In the genomic region with DNA sequence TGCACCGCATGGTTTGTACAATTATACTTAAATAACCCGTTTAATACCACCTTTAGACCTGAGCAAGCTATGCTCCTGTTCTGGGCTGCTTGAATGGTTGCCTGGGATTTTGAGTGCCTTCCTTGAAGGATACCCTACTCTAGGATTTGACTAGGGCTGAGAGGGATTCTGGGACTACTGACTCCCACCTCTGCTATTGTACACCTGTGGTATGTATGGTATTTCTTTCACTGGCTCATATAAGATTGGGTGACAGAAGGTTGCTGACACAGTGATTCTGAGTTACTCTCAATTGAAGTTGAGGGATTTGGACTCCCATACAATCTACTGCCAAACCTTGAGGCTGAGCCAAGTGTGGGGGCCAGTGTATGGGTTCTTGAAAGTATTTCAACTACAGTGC, we compare ENCODE assay signal across 20 cellular contexts.
DNase-seq lines count a peak whose midpoint lies in the region; ATAC-seq and TF ChIP-seq lines count a peak whose summit lies in the region.
"Had no signal": no experiment of that assay in that cellular context is flagged by ENCODE, and none has a peak within 500 bp of the region (broad histone marks: within the 10 kb centered on the region; RNA-seq: fewer than 3 reads in every experiment).

No MANE protein-coding gene starts in this region.

- CTCF ChIA-PET in WTC11 (lab: Charles Lee), result no interaction called here

- H3K36me3 Mint-ChIP-seq in GM23338 (ENCODE audit: low read depth), result peaks cover 28% of the 10 kb centered on the region
- H3K36me3 Mint-ChIP-seq in WTC11, result peaks cover 33% of the 10 kb centered on the region
- no peaks in the 10 kb centered on the region for H3K36me3 Mint-ChIP-seq in neural progenitor cell
- H3K36me3 Mint-ChIP-seq in activated T-helper 17 cell treated with anti-CD3 and anti-CD28 coated beads, Interleukin-2, amount 50 U/mL, for 72 hours (ENCODE audit: low read depth), result no peaks in the 10 kb centered on the region
- H3K36me3 Mint-ChIP-seq: CD14-positive monocyte had no signal

- POLR2A ChIA-PET in WTC11 (lab: Charles Lee), result no interaction called here

- H3K9me3 ChIP-seq in neural progenitor cell (ENCODE audit: low read depth), result no peaks in the 10 kb centered on the region

- H3K4me1 Mint-ChIP-seq in GM23338 (peaks cover 4% of the 10 kb centered on the region; the same call in 2 of the 3 replicates), WTC11 (peaks cover 13% of the 10 kb centered on the region), neural progenitor cell (no peaks in the 10 kb centered on the region)
- H3K4me1 Mint-ChIP-seq in activated T-helper 17 cell treated with anti-CD3 and anti-CD28 coated beads, Interleukin-2, amount 50 U/mL, for 72 hours, result no peaks in the 10 kb centered on the region
- H3K4me1 Mint-ChIP-seq: CD14-positive monocyte; CD8-positive, alpha-beta memory T cell had no signal

- H3K36me3 ChIP-seq in GM23338 (ENCODE audit: insufficient read depth) (peaks cover 5% of the 10 kb centered on the region; the same call in 1 of the 2 replicates), neural progenitor cell (no peaks in the 10 kb centered on the region)
- H3K36me3 ChIP-seq: BE2C; BLaER1 treated with 17β-estradiol and CSF1 and Interleukin-3, amounts not matched to agents 10 nM and 100 nM had no signal

- H3K9ac ChIP-seq in neural progenitor cell, result no peak overlapping the region
- H3K9ac ChIP-seq: BLaER1 treated with 17β-estradiol and CSF1 and Interleukin-3, amounts not matched to agents 10 nM and 100 nM had no signal

- H3K79me2 ChIP-seq in GM23338 (replicated peaks; ENCODE audit: insufficient read depth), result no peaks in the 10 kb centered on the region
- no peaks in the 10 kb centered on the region for H3K79me2 ChIP-seq in neural progenitor cell (ENCODE audit: low read depth)

- H3K4me2 ChIP-seq in GM23338, result no peak overlapping the region
- H3K4me2 ChIP-seq in neural progenitor cell, result no peak overlapping the region
- H3K4me2 ChIP-seq: BLaER1 treated with 17β-estradiol and CSF1 and Interleukin-3, amounts not matched to agents 10 nM and 100 nM had no signal

- H3K27me3 Mint-ChIP-seq in GM23338 (ENCODE audit: insufficient read depth, low read depth, poor library complexity), result peaks cover 3% of the 10 kb centered on the region
- no peaks in the 10 kb centered on the region; the same call in 1 of the 2 replicates for H3K27me3 Mint-ChIP-seq in WTC11 (ENCODE audit: low read depth)
- no peaks in the 10 kb centered on the region for H3K27me3 Mint-ChIP-seq in neural progenitor cell (ENCODE audit: insufficient read depth, low read depth)
- no peaks in the 10 kb centered on the region for H3K27me3 Mint-ChIP-seq in activated T-helper 17 cell treated with anti-CD3 and anti-CD28 coated beads, Interleukin-2, amount 50 U/mL, for 72 hours
- H3K27me3 Mint-ChIP-seq: CD4-positive, alpha-beta T cell; CD8-positive, alpha-beta memory T cell had no signal

- no peak for TF ChIP-seq CTCF in GM23338 (conservative IDR thresholded peaks at IDR 0.05; ENCODE audit: low read depth in 2 of 2)
- no peak for TF ChIP-seq CTCF in WTC11 (IDR thresholded peaks at IDR 0.05)
- no peak for TF ChIP-seq CTCF in neural progenitor cell (IDR thresholded peaks at IDR 0.05)

- peak; percentile 51; the same call in 2 of the 3 replicates for ATAC-seq in GM23338
- peak; percentile 93 for ATAC-seq in WTC11
- ATAC-seq in activated T-helper 17 cell treated with anti-CD3 and anti-CD28 coated beads, Interleukin-2, amount 50 U/mL, for 72 hours (replicated peaks), result no peak
- ATAC-seq: GM12878 had no signal

- H3F3A ChIP-seq in GM23338 (replicated peaks; ENCODE audit: low read depth), result no peaks in the 10 kb centered on the region
- H3F3A ChIP-seq in neural progenitor cell (ENCODE audit: low read depth), result no peaks in the 10 kb centered on the region

- H3K9me3 Mint-ChIP-seq in GM23338 (peaks cover 33% of the 10 kb centered on the region), WTC11 (peaks cover 42% of the 10 kb centered on the region), neural progenitor cell (peaks cover 9% of the 10 kb centered on the region)
- peaks cover 12% of the 10 kb centered on the region for H3K9me3 Mint-ChIP-seq in activated T-helper 17 cell treated with anti-CD3 and anti-CD28 coated beads, Interleukin-2, amount 50 U/mL, for 72 hours

- H3K9me2 ChIP-seq in GM23338 (ENCODE audit: insufficient read depth), result 0 out of 2 replicates have a peak, but pooled peaks cover 6% of the 10 kb centered on the region

- H3K27ac ChIP-seq in GM23338 (ENCODE audit: low read depth) (no peak overlapping the region), neural progenitor cell (no peak overlapping the region)
- H3K27ac ChIP-seq: BLaER1 treated with 17β-estradiol and CSF1 and Interleukin-3, amounts not matched to agents 10 nM and 100 nM had no signal

- H3K27ac Mint-ChIP-seq in GM23338, result no peak overlapping the region
- H3K27ac Mint-ChIP-seq in WTC11, result no peak overlapping the region
- no peak overlapping the region for H3K27ac Mint-ChIP-seq in neural progenitor cell
- H3K27ac Mint-ChIP-seq in activated T-helper 17 cell treated with anti-CD3 and anti-CD28 coated beads, Interleukin-2, amount 50 U/mL, for 72 hours, result no peak overlapping the region
- H3K27ac Mint-ChIP-seq: CD14-positive monocyte; CD4-positive, alpha-beta T cell; CD8-positive, alpha-beta memory T cell had no signal

- H3K4me3 ChIP-seq in GM23338, result no peak overlapping the region
- H3K4me3 ChIP-seq in neural progenitor cell, result no peak overlapping the region
- H3K4me3 ChIP-seq: BLaER1 treated with 17β-estradiol and CSF1 and Interleukin-3, amounts not matched to agents 10 nM and 100 nM; GM12878 had no signal

- no peaks in the 10 kb centered on the region for H3K27me3 ChIP-seq in GM23338 (ENCODE audit: insufficient read depth)
- no peaks in the 10 kb centered on the region for H3K27me3 ChIP-seq in neural progenitor cell
- H3K27me3 ChIP-seq: BE2C; BLaER1 treated with 17β-estradiol and CSF1 and Interleukin-3, amounts not matched to agents 10 nM and 100 nM had no signal

- no peak overlapping the region for H3K4me3 Mint-ChIP-seq in GM23338
- no peak overlapping the region for H3K4me3 Mint-ChIP-seq in WTC11
- no peak overlapping the region for H3K4me3 Mint-ChIP-seq in neural progenitor cell
- H3K4me3 Mint-ChIP-seq in activated T-helper 17 cell treated with anti-CD3 and anti-CD28 coated beads, Interleukin-2, amount 50 U/mL, for 72 hours, result no peak overlapping the region
- H3K4me3 Mint-ChIP-seq: CD14-positive monocyte; CD4-positive, alpha-beta T cell; CD8-positive, alpha-beta memory T cell had no signal

- H2AFZ ChIP-seq in GM23338 (no peak overlapping the region), neural progenitor cell (replicated peaks) (no peak overlapping the region)

- DNase-seq in GM23338 (ENCODE audit: low spot score) (peak; percentile 21), WTC11 (ENCODE audit: low spot score) (no peak), iPS-NIHi11 (ENCODE audit: low spot score) (peak; percentile 31), neural progenitor cell (ENCODE audit: low spot score) (peak; percentile 1), germinal center (ENCODE audit: low spot score) (no peak), amniotic stem cell (lab: John Stamatoyannopoulos, UW) (no peak)
- DNase-seq: 8988T; BE2C; CD4-positive, alpha-beta T cell; CD8-positive, alpha-beta memory T cell; DMS 273 treated with DMSO at 0.1 percent for 48 hours; DMS79; EL; GDM1; GOT3; HCEC 1CT had no signal

- no peaks in the 10 kb centered on the region for H4K20me1 ChIP-seq in GM23338 (replicated peaks; ENCODE audit: insufficient read depth)
- no peaks in the 10 kb centered on the region for H4K20me1 ChIP-seq in neural progenitor cell (ENCODE audit: low read depth)
- H4K20me1 ChIP-seq: BLaER1 treated with 17β-estradiol and CSF1 and Interleukin-3, amounts not matched to agents 10 nM and 100 nM had no signal

- H3K4me1 ChIP-seq in GM23338 (ENCODE audit: insufficient read depth), result no peaks in the 10 kb centered on the region; the same call in 1 of the 2 replicates
- no peaks in the 10 kb centered on the region for H3K4me1 ChIP-seq in neural progenitor cell
- H3K4me1 ChIP-seq: BE2C had no signal

TF ChIP-seq in GM23338, 12 proteins besides CTCF, POLR2A, EP300 and RAD21 (continues in another document):
- TF ChIP-seq EZH2phosphoT487 (IDR thresholded peaks at IDR 0.05; ENCODE audit: unreplicated experiment) (no peak), EZH2 (IDR thresholded peaks at IDR 0.05; ENCODE audit: low read depth, unreplicated experiment) (no peak), ZNF114 (CRISPR knock-in tag; IDR thresholded peaks at IDR 0.05) (no peak)

TF ChIP-seq in WTC11, 78 proteins besides CTCF, POLR2A, EP300 and RAD21:
- TF ChIP-seq FOXP1 (CRISPR knock-in tag; IDR thresholded peaks at IDR 0.05; ENCODE audit: borderline replicate concordance), result no peak

Comparison
In these comparisons a context has a peak if more than half of its experiments do, and no peak if none do; other contexts are left out.
1. DNase-seq: peak in GM23338 (single experiment), iPS-NIHi11 (single experiment) and neural progenitor cell (single experiment); none in WTC11 (single experiment), germinal center (single experiment) and amniotic stem cell (single experiment).